ENCODE assay signal across 9 cellular contexts in the genomic region with DNA sequence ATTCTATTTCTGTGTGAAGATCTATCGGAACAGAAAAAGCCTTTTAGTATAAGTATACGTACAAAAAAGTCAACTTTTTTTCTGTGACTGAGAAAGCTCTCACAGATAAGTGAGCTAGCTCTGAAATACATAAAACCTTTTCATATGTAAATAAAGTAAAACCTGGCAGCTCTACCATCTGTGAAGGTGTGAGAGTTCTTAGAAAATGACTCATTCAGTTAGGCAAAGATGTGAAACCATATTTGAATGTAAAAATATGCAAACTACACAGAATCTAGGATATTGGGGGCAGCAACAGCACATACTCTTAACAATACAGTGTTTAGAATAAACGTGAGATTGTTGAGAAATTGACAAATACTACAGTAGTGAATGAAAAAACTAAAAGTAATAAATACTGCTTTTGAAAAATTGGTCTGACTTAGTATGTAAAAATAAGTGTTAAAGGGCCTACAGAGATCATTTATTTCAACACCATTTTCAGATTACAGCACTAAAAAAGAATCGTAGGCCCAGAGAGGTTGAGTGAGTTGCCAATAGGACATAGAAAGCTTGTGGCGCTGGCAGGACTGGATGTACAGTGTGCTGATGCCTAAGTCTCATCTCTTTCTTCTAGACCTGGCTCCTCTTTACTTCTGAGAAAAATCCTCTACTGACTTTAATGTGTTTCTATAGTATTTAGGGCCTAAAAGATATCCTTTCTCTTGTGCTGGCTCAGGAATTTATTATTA. TPM values are rescaled to one million over a fixed set of nuclear protein-coding genes. Genes with fewer than 3 reads are reported as not detected.
A peak's percentile ranks its signal among the peaks of the same experiment; 100 is the strongest.
DNase-seq lines count a peak whose midpoint lies in the region; ATAC-seq and TF ChIP-seq lines count a peak whose summit lies in the region.
"Had no signal": no experiment of that assay in that cellular context is flagged by ENCODE, and none has a peak within 500 bp of the region (broad histone marks: within the 10 kb centered on the region; RNA-seq: fewer than 3 reads in every experiment).

No MANE protein-coding gene starts in this region.

- no peaks in the 10 kb centered on the region for H3K36me3 Mint-ChIP-seq in CD8-positive, alpha-beta T cell
- H3K36me3 Mint-ChIP-seq in activated T-helper 1 cell treated with anti-CD3 and anti-CD28 coated beads, Interleukin-12 subunit alpha, Interleukin-12 subunit beta, Interleukin-2, Interleukin-4 antibody, amounts not matched to agents 30 ng/mL and 10 ng/mL and 1 ng/mL, durations not matched to agents 14 hours and 24 hours and 36 hours (ENCODE audit: low read depth), result no peaks in the 10 kb centered on the region

- TF ChIP-seq CTCF in CD8-positive, alpha-beta T cell (IDR thresholded peaks at IDR 0.05), result no peak
- TF ChIP-seq CTCF in heart left ventricle (IDR thresholded peaks at IDR 0.05), result no peak
- TF ChIP-seq CTCF in lower leg skin (IDR thresholded peaks at IDR 0.05), result no peak

- no peak for DNase-seq in CD8-positive, alpha-beta T cell
- no peak for DNase-seq in activated T-helper 1 cell treated with anti-CD3 and anti-CD28 coated beads, Interleukin-12 subunit alpha, Interleukin-12 subunit beta, Interleukin-2, Interleukin-4 antibody, amounts not matched to agents 30 ng/mL and 10 ng/mL and 1 ng/mL, durations not matched to agents 14 hours and 24 hours and 36 hours (ENCODE audit: low spot score)
- DNase-seq in heart left ventricle (no peak), lower leg skin (ENCODE audit: low spot score in 2 of 2) (no peak), foreskin melanocyte (no peak)
- no peak for DNase-seq in effector CD4-positive, alpha-beta T cell

- H3K4me1 Mint-ChIP-seq in CD8-positive, alpha-beta T cell (ENCODE audit: low read depth), result peaks cover 72% of the 10 kb centered on the region
- peaks cover 62% of the 10 kb centered on the region for H3K4me1 Mint-ChIP-seq in activated T-helper 1 cell treated with anti-CD3 and anti-CD28 coated beads, Interleukin-12 subunit alpha, Interleukin-12 subunit beta, Interleukin-2, Interleukin-4 antibody, amounts not matched to agents 30 ng/mL and 10 ng/mL and 1 ng/mL, durations not matched to agents 14 hours and 24 hours and 36 hours (ENCODE audit: low read depth)

- TF ChIP-seq POLR2A in heart left ventricle (IDR thresholded peaks at IDR 0.05) (no peak), lower leg skin (IDR thresholded peaks at IDR 0.05) (no peak)

- no peaks in the 10 kb centered on the region for H3K27me3 ChIP-seq in CD8-positive, alpha-beta T cell (ENCODE audit: insufficient read depth, low read length)
- H3K27me3 ChIP-seq in heart left ventricle, result no peaks in the 10 kb centered on the region

- peaks cover 58% of the 10 kb centered on the region for H3K4me1 ChIP-seq in CD8-positive, alpha-beta T cell (ENCODE audit: insufficient read depth, low read length)
- H3K4me1 ChIP-seq in heart left ventricle, result peaks cover 0 to 7% (median 0%) of the 10 kb centered on the region in 12 donors

- H3K27ac ChIP-seq in CD8-positive, alpha-beta T cell (ENCODE audit: low read depth, low read length), result peak overlapping the region; percentile 6
- peak overlapping the region in 1 of 12 donors; percentile 54 for H3K27ac ChIP-seq in heart left ventricle

- intact Hi-C loops in CD8-positive, alpha-beta T cell (cut with DNase I, micrococcal nuclease), result loop anchor here in 1 of 2 experiments (5.0 to 10.0 kb wide), 4 partner anchors 92 to 363 kb away; a partner anchor contains a TSS
- intact Hi-C loops in activated T-helper 1 cell treated with anti-CD3 and anti-CD28 coated beads, Interleukin-12 subunit alpha, Interleukin-12 subunit beta, Interleukin-2, Interleukin-4 antibody, amounts not matched to agents 30 ng/mL and 10 ng/mL and 1 ng/mL, durations not matched to agents 14 hours and 24 hours and 36 hours (cut with micrococcal nuclease), result loop anchor here (1.0 to 5.0 kb wide), 16 partner anchors 14 to 1032 kb away; a partner anchor contains a TSS
- intact Hi-C loops in heart left ventricle (cut with DNase I) (no loop called here), lower leg skin (cut with DNase I; ENCODE audit: low total_unique reads) (no loop called here)

- H3K27me3 Mint-ChIP-seq in CD8-positive, alpha-beta T cell (ENCODE audit: low read depth), result no peaks in the 10 kb centered on the region
- no peaks in the 10 kb centered on the region for H3K27me3 Mint-ChIP-seq in activated T-helper 1 cell treated with anti-CD3 and anti-CD28 coated beads, Interleukin-12 subunit alpha, Interleukin-12 subunit beta, Interleukin-2, Interleukin-4 antibody, amounts not matched to agents 30 ng/mL and 10 ng/mL and 1 ng/mL, durations not matched to agents 14 hours and 24 hours and 36 hours (ENCODE audit: insufficient read depth)

- no peaks in the 10 kb centered on the region for H3K9me3 ChIP-seq in CD8-positive, alpha-beta T cell (ENCODE audit: low read length)
- H3K9me3 ChIP-seq in heart left ventricle, result no peaks in the 10 kb centered on the region

- H3K27ac Mint-ChIP-seq in CD8-positive, alpha-beta T cell, result peak overlapping the region; percentile 89
- peak overlapping the region; percentile 84 for H3K27ac Mint-ChIP-seq in activated T-helper 1 cell treated with anti-CD3 and anti-CD28 coated beads, Interleukin-12 subunit alpha, Interleukin-12 subunit beta, Interleukin-2, Interleukin-4 antibody, amounts not matched to agents 30 ng/mL and 10 ng/mL and 1 ng/mL, durations not matched to agents 14 hours and 24 hours and 36 hours

- CTCF ChIA-PET in CD8-positive, alpha-beta T cell (lab: Charles Lee), result interaction anchor here (0.9 to 2.2 kb wide), 6 partner anchors 8 to 163 kb away, joined by 3 to 7 read pairs (median 3); a partner anchor contains a TSS

- H3K9me3 Mint-ChIP-seq in CD8-positive, alpha-beta T cell, result no peaks in the 10 kb centered on the region
- H3K9me3 Mint-ChIP-seq in activated T-helper 1 cell treated with anti-CD3 and anti-CD28 coated beads, Interleukin-12 subunit alpha, Interleukin-12 subunit beta, Interleukin-2, Interleukin-4 antibody, amounts not matched to agents 30 ng/mL and 10 ng/mL and 1 ng/mL, durations not matched to agents 14 hours and 24 hours and 36 hours, result no peaks in the 10 kb centered on the region

- no peaks in the 10 kb centered on the region for H3K36me3 ChIP-seq in CD8-positive, alpha-beta T cell (ENCODE audit: insufficient read depth, low read length)
- H3K36me3 ChIP-seq in heart left ventricle, result no peaks in the 10 kb centered on the region

- POLR2A ChIA-PET in CD8-positive, alpha-beta T cell (lab: Charles Lee), result interaction anchor here (0.7 to 1.0 kb wide), 2 partner anchors 101 to 120 kb away, joined by 3 read pairs; no protein-coding TSS in a partner anchor

- peak; percentile 57 for ATAC-seq in CD8-positive, alpha-beta T cell
- ATAC-seq in GM19395 (IDR thresholded peaks at IDR 0.05; ENCODE audit: unreplicated experiment) (peak; percentile 96), HG03097 (IDR thresholded peaks at IDR 0.05; ENCODE audit: low FRiP score, unreplicated experiment) (peak; percentile 93), heart left ventricle (no peak)

- 71 to 84% (median 82%) methylated on average over 5 of the region's 5 CpGs for WGBS in heart left ventricle, 4 donors
- WGBS in lower leg skin, 2 donors, result 58 to 69% methylated on average over 5 of the region's 5 CpGs

- H3K4me3 Mint-ChIP-seq in CD8-positive, alpha-beta T cell, result peak overlapping the region; percentile 72
- peak overlapping the region; percentile 71 for H3K4me3 Mint-ChIP-seq in activated T-helper 1 cell treated with anti-CD3 and anti-CD28 coated beads, Interleukin-12 subunit alpha, Interleukin-12 subunit beta, Interleukin-2, Interleukin-4 antibody, amounts not matched to agents 30 ng/mL and 10 ng/mL and 1 ng/mL, durations not matched to agents 14 hours and 24 hours and 36 hours

- peak overlapping the region; percentile 11 for H3K4me3 ChIP-seq in CD8-positive, alpha-beta T cell (ENCODE audit: low read depth, low read length)
- H3K4me3 ChIP-seq in heart left ventricle (no peak overlapping the region), lower leg skin (ENCODE audit: low read depth, poor library complexity, severe bottlenecking) (no peak overlapping the region)

RNA-seq across cellular contexts. Expression of a gene that starts 19.8 kb away (rescaled TPM):
- not detected for total RNA-seq in CD8-positive, alpha-beta T cell
- total RNA-seq in activated T-helper 1 cell treated with anti-CD3 and anti-CD28 coated beads, Interleukin-12 subunit alpha, Interleukin-12 subunit beta, Interleukin-2, Interleukin-4 antibody, amounts not matched to agents 30 ng/mL and 10 ng/mL and 1 ng/mL, durations not matched to agents 14 hours and 24 hours and 36 hours, result not detected in 2 replicates
- total RNA-seq in heart left ventricle, result not detected
- polyA plus RNA-seq in heart left ventricle, result not detected
- not detected for total RNA-seq in lower leg skin
- total RNA-seq: NCI-H460 had no signal

Comparison
In these comparisons a context has a peak if more than half of its experiments do, and no peak if none do; other contexts are left out.
1. ATAC-seq: peak in CD8-positive, alpha-beta T cell (single experiment), GM19395 (single experiment) and HG03097 (single experiment); none in heart left ventricle (0 of 4).